Comparison of ENCODE assay signal across 8 cellular contexts in the genomic region with DNA sequence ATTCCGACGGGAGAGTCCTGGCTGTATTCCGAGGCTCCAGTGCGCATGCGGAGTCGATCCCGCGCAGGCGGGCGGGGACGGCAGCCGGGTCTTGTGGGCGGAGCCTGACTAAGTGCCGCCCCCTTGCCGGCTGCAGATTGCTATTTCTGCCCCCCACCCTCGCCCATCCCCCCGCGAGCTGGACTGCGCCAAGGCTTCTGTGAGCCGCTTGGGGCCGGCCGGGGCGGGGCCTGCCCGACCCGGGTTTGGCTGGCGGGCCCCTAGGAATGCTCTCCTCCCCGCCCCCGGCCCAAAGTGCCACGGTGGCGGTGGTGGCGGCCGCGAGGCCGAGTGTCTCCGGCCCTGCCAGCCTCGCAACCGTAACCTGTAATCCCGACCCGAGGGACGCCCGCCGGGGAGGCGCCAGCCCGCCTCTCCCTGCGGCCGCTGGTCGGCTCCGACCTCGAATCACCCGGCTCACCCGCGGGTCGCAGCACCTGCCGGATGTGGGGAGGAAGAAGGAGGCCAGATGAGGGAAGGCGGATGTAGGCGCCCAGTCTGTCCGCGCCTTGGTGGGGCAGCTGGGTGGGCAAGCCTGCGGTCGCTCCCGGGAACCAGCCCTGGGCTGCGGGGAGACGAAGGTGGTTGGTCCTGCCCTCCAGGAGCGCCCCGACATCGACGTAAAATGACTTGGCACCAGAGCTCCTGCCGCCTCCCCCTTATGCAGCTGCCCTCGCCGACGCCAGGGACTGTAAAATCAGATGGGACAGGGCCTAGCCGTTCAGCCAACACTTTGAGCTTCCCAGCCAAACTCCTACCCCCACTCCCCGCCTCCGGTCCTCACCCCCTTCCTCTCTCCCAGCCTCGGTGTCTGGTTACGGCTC. TPM values are rescaled to one million over a fixed set of nuclear protein-coding genes. Genes with fewer than 3 reads are reported as not detected.
DNase-seq lines count a peak whose midpoint lies in the region; ATAC-seq lines count a peak whose summit lies in the region.

No MANE protein-coding gene starts in this region.

- peak; percentile 64 for ATAC-seq in GM19351 (IDR thresholded peaks at IDR 0.05; ENCODE audit: unreplicated experiment)
- peak; percentile 53 for ATAC-seq in HG03460 (IDR thresholded peaks at IDR 0.05; ENCODE audit: unreplicated experiment)

- DNase-seq in CMK (ENCODE audit: low read depth) = peak; percentile 97
- DNase-seq in NCI-H748 treated with DMSO at 0.1 percent for 48 hours (lab: John Stamatoyannopoulos, UW) = peak; percentile 69
- DNase-seq in activated CD8-positive, alpha-beta memory T cell treated with anti-CD3 and anti-CD28 coated beads for 4 hours (ENCODE audit: low read depth in 2 of 2) = peak; percentile 77 to 79
- DNase-seq in epidermal melanocyte (ENCODE audit: insufficient read length, low spot score) = peak; percentile 97
- peak; percentile 93 for DNase-seq in mucosa of gallbladder (ENCODE audit: low spot score)
- peak; percentile 84 for DNase-seq in stimulated activated CD8-positive, alpha-beta memory T cell treated with anti-CD3 and anti-CD28 coated beads, Interleukin-7, amount 100 ng/mL, for 24 hours (ENCODE audit: low read depth)

RNA-seq across cellular contexts. Expression of a gene that starts 0.6 kb away (rescaled TPM):
- 3.8 TPM for total RNA-seq in mucosa of gallbladder

RNA-seq across cellular contexts. Expression of a gene that starts 30.1 kb away (rescaled TPM):
- total RNA-seq in mucosa of gallbladder = 75.9 TPM

RNA-seq across cellular contexts. Expression of a gene that starts 30.3 kb away (rescaled TPM):
- 5.3 TPM for total RNA-seq in mucosa of gallbladder

Comparison
In these comparisons a context has a peak if more than half of its experiments do, and no peak if none do; other contexts are left out.
1. Peak in every context shown above with its lines: DNase-seq and ATAC-seq.